20 cellular contexts compared by ENCODE assay signal in genomic region chr15:84782346-84782745, GRCh38. TPM values are rescaled to one million over a fixed set of nuclear protein-coding genes. Genes with fewer than 3 reads are reported as not detected.
DNase-seq lines count a peak whose midpoint lies in the region; ATAC-seq and TF ChIP-seq lines count a peak whose summit lies in the region.
"Had no signal": no experiment of that assay in that cellular context is flagged by ENCODE, and none has a peak within 500 bp of the region (broad histone marks: within the 10 kb centered on the region; RNA-seq: fewer than 3 reads in every experiment).

No MANE protein-coding gene starts in this region.

- H3K36me3 ChIP-seq in heart right ventricle = peaks cover 0 to 80% (median 39%) of the 10 kb centered on the region in 9 donors

- peaks cover 31% of the 10 kb centered on the region for H3K4me1 Mint-ChIP-seq in activated CD4-positive, alpha-beta T cell treated with anti-CD3 and anti-CD28 coated beads, Interleukin-2, amount 10 ng/mL, durations not matched to agents 7 days and 5 days
- H3K4me1 Mint-ChIP-seq in activated naive CD8-positive, alpha-beta T cell treated with anti-CD3 and anti-CD28 coated beads for 36 hours = peaks cover 39% of the 10 kb centered on the region
- peaks cover 57% of the 10 kb centered on the region for H3K4me1 Mint-ChIP-seq in stimulated activated effector memory CD8-positive, alpha-beta T cell treated with anti-CD3 and anti-CD28 coated beads, Interleukin-12 subunit alpha, Interleukin-12 subunit beta, amount 100 ng/mL, for 72 hours

- no peaks in the 10 kb centered on the region for H3K9me3 ChIP-seq in heart right ventricle
- H3K9me3 ChIP-seq: A549 had no signal

- H3K27me3 Mint-ChIP-seq in activated CD4-positive, alpha-beta T cell treated with anti-CD3 and anti-CD28 coated beads, Interleukin-2, amount 10 ng/mL, durations not matched to agents 7 days and 5 days = no peaks in the 10 kb centered on the region
- no peaks in the 10 kb centered on the region for H3K27me3 Mint-ChIP-seq in activated naive CD8-positive, alpha-beta T cell treated with anti-CD3 and anti-CD28 coated beads for 36 hours

- no peaks in the 10 kb centered on the region for H3K27me3 ChIP-seq in heart right ventricle

- H3K27ac Mint-ChIP-seq in activated CD4-positive, alpha-beta T cell treated with anti-CD3 and anti-CD28 coated beads, Interleukin-2, amount 10 ng/mL, durations not matched to agents 7 days and 5 days = peak overlapping the region; percentile 63
- peak overlapping the region; percentile 52 for H3K27ac Mint-ChIP-seq in activated naive CD8-positive, alpha-beta T cell treated with anti-CD3 and anti-CD28 coated beads for 36 hours
- H3K27ac Mint-ChIP-seq in stimulated activated effector memory CD8-positive, alpha-beta T cell treated with anti-CD3 and anti-CD28 coated beads, Interleukin-12 subunit alpha, Interleukin-12 subunit beta, amount 100 ng/mL, for 72 hours = peak overlapping the region; percentile 48
- H3K27ac Mint-ChIP-seq: HFFc6 had no signal

- H3K4me3 ChIP-seq in heart right ventricle = no peak overlapping the region
- H3K4me3 ChIP-seq: A549 had no signal

- H3K9me3 Mint-ChIP-seq in activated CD4-positive, alpha-beta T cell treated with anti-CD3 and anti-CD28 coated beads, Interleukin-2, amount 10 ng/mL, durations not matched to agents 7 days and 5 days = no peaks in the 10 kb centered on the region
- H3K9me3 Mint-ChIP-seq in activated naive CD8-positive, alpha-beta T cell treated with anti-CD3 and anti-CD28 coated beads for 36 hours = no peaks in the 10 kb centered on the region
- H3K9me3 Mint-ChIP-seq in stimulated activated effector memory CD8-positive, alpha-beta T cell treated with anti-CD3 and anti-CD28 coated beads, Interleukin-12 subunit alpha, Interleukin-12 subunit beta, amount 100 ng/mL, for 72 hours = no peaks in the 10 kb centered on the region
- H3K9me3 Mint-ChIP-seq: HFFc6 had no signal

- H3K27ac ChIP-seq in heart right ventricle = no peak overlapping the region
- H3K27ac ChIP-seq: A549, C4-2B had no signal

- peaks cover 55% of the 10 kb centered on the region for H3K36me3 Mint-ChIP-seq in activated CD4-positive, alpha-beta T cell treated with anti-CD3 and anti-CD28 coated beads, Interleukin-2, amount 10 ng/mL, durations not matched to agents 7 days and 5 days (ENCODE audit: low read depth)
- H3K36me3 Mint-ChIP-seq in activated naive CD8-positive, alpha-beta T cell treated with anti-CD3 and anti-CD28 coated beads for 36 hours = peaks cover 26% of the 10 kb centered on the region
- peaks cover 87% of the 10 kb centered on the region for H3K36me3 Mint-ChIP-seq in stimulated activated effector memory CD8-positive, alpha-beta T cell treated with anti-CD3 and anti-CD28 coated beads, Interleukin-12 subunit alpha, Interleukin-12 subunit beta, amount 100 ng/mL, for 72 hours

- no peak overlapping the region for H3K4me3 Mint-ChIP-seq in activated CD4-positive, alpha-beta T cell treated with anti-CD3 and anti-CD28 coated beads, Interleukin-2, amount 10 ng/mL, durations not matched to agents 7 days and 5 days
- H3K4me3 Mint-ChIP-seq in activated naive CD8-positive, alpha-beta T cell treated with anti-CD3 and anti-CD28 coated beads for 36 hours = no peak overlapping the region
- H3K4me3 Mint-ChIP-seq in stimulated activated effector memory CD8-positive, alpha-beta T cell treated with anti-CD3 and anti-CD28 coated beads, Interleukin-12 subunit alpha, Interleukin-12 subunit beta, amount 100 ng/mL, for 72 hours = no peak overlapping the region
- H3K4me3 Mint-ChIP-seq: HFFc6 had no signal

- TF ChIP-seq CTCF in heart right ventricle (IDR thresholded peaks at IDR 0.05) = no peak

- H3K4me1 ChIP-seq in heart right ventricle = peaks cover 4 to 50% (median 30%) of the 10 kb centered on the region in 9 donors
- H3K4me1 ChIP-seq: A549 had no signal

- no peak for DNase-seq in activated CD4-positive, alpha-beta T cell treated with anti-CD3 and anti-CD28 coated beads, Interleukin-2, amount 10 ng/mL, durations not matched to agents 7 days and 5 days
- DNase-seq in activated CD4-positive, alpha-beta T cell treated with anti-CD3 and anti-CD28 coated beads for 1 hour = no peak
- DNase-seq in activated naive CD8-positive, alpha-beta T cell treated with anti-CD3 and anti-CD28 coated beads for 36 hours = no peak
- no peak for DNase-seq in stimulated activated effector memory CD8-positive, alpha-beta T cell treated with anti-CD3 and anti-CD28 coated beads, Interleukin-12 subunit alpha, Interleukin-12 subunit beta, amount 100 ng/mL, for 72 hours (ENCODE audit: low spot score in 2 of 2)
- DNase-seq in NCI-H2081 treated with DMSO at 0.1 percent for 48 hours (lab: John Stamatoyannopoulos, UW) = no peak
- no peak for DNase-seq in heart right ventricle
- DNase-seq: GOT3, HFFc6, MM.1S, NCI-H1105, NCI-H187 treated with DMSO at 0.1 percent for 48 hours, NCI-H510A, NCI-H82 had no signal

- peak; percentile 58 for ATAC-seq in GM21423 (IDR thresholded peaks at IDR 0.05; ENCODE audit: unreplicated experiment)
- peak; percentile 28 for ATAC-seq in stimulated activated effector memory CD8-positive, alpha-beta T cell treated with anti-CD3 and anti-CD28 coated beads, Interleukin-12 subunit alpha, Interleukin-12 subunit beta, amount 100 ng/mL, for 72 hours
- no peak for ATAC-seq in heart right ventricle
- no peak for ATAC-seq in HG03565 (IDR thresholded peaks at IDR 0.05; ENCODE audit: unreplicated experiment)
- ATAC-seq: A549, HepG2, Panc1, Right ventricle myocardium inferior had no signal

- CTCF ChIA-PET in activated CD4-positive, alpha-beta T cell treated with anti-CD3 and anti-CD28 coated beads, Interleukin-2, amount 10 ng/mL, durations not matched to agents 7 days and 5 days (lab: Charles Lee) = interaction anchor here (1.2 kb wide), 1 partner anchor 211 kb away, joined by 4 read pairs; no protein-coding TSS in a partner anchor

- POLR2A ChIA-PET in activated CD4-positive, alpha-beta T cell treated with anti-CD3 and anti-CD28 coated beads, Interleukin-2, amount 10 ng/mL, durations not matched to agents 7 days and 5 days (lab: Charles Lee) = no interaction called here

- intact Hi-C loops in heart right ventricle (cut with DNase I) = no loop called here

RNA-seq across cellular contexts. Expression of gene ZNF592, which starts 34.0 kb away (rescaled TPM):
- total RNA-seq in activated CD4-positive, alpha-beta T cell treated with anti-CD3 and anti-CD28 coated beads, Interleukin-2, amount 10 ng/mL, durations not matched to agents 7 days and 5 days = 10 to 100 TPM; 44.3 to 51.9 TPM
- 10 to 100 TPM; 24.5 to 26.5 TPM for total RNA-seq in activated naive CD8-positive, alpha-beta T cell treated with anti-CD3 and anti-CD28 coated beads for 36 hours
- total RNA-seq in heart right ventricle = 10 to 100 TPM; 17.1 to 26.9 (median 20.8) TPM
- polyA plus RNA-seq in heart right ventricle = 1 to 10 TPM; 8.2 to 8.7 TPM

RNA-seq across cellular contexts. Expression of gene ALPK3, which starts 34.8 kb away (rescaled TPM):
- total RNA-seq in activated CD4-positive, alpha-beta T cell treated with anti-CD3 and anti-CD28 coated beads, Interleukin-2, amount 10 ng/mL, durations not matched to agents 7 days and 5 days = under 1 TPM; 0.15 to 0.27 TPM
- under 1 TPM; 0.04 to 0.06 TPM for total RNA-seq in activated naive CD8-positive, alpha-beta T cell treated with anti-CD3 and anti-CD28 coated beads for 36 hours
- total RNA-seq in heart right ventricle = 100 to 1,000 TPM; 112 to 268 (median 191) TPM
- polyA plus RNA-seq in heart right ventricle = 100 to 1,000 TPM in 1 of 2 donors, 10 to 100 TPM in 1; 35.1 to 110 TPM

Comparison
In these comparisons a context has a peak if more than half of its experiments do, and no peak if none do; other contexts are left out.
1. ATAC-seq: peak in GM21423 (single experiment) and stimulated activated effector memory CD8-positive, alpha-beta T cell treated with anti-CD3 and anti-CD28 coated beads, Interleukin-12 subunit alpha, Interleukin-12 subunit beta, amount 100 ng/mL, for 72 hours (single experiment); none in heart right ventricle (0 of 8) and HG03565 (single experiment).
2. RNA of gene ALPK3, which starts 34.8 kb away (total RNA-seq): 112 to 268 TPM in heart right ventricle; 0.15 to 0.27 TPM in activated CD4-positive, alpha-beta T cell treated with anti-CD3 and anti-CD28 coated beads, Interleukin-2, amount 10 ng/mL, durations not matched to agents 7 days and 5 days and 0.04 to 0.06 TPM in activated naive CD8-positive, alpha-beta T cell treated with anti-CD3 and anti-CD28 coated beads for 36 hours; every median in the first group is over 10 times any median in the second.
3. Peak in every context shown above with its lines, with median percentiles within 50 percentile points of each other: H3K27ac Mint-ChIP-seq.